ENCODE assay signal across 10 cellular contexts in the genomic region with DNA sequence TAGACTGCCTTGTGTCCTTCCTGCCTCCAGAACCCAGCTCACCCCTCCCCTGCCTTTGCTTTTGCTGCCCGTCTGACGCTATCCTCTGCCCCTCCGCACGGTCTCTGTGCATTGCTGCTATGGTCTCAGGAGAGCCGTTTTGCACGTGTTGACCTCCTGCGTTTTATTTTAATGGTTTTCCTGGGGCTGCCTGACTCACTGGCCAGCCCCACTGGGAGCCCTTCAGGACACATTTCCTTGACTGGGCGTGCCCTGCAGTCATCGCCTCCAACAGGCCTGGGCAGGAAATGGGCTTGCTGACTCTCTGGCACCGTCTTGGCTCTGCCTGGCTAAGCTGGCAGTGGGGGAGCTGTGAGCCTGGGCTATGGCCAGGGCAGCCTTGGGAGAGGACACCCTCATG. TPM values are rescaled to one million over a fixed set of nuclear protein-coding genes. Genes with fewer than 3 reads are reported as not detected.
A peak's percentile ranks its signal among the peaks of the same experiment; 100 is the strongest.
DNase-seq lines count a peak whose midpoint lies in the region; ATAC-seq and TF ChIP-seq lines count a peak whose summit lies in the region.
"Had no signal": no experiment of that assay in that cellular context is flagged by ENCODE, and none has a peak within 500 bp of the region (broad histone marks: within the 10 kb centered on the region; RNA-seq: fewer than 3 reads in every experiment).

No MANE protein-coding gene starts in this region.

- H3K27ac Mint-ChIP-seq in HFFc6 = peak overlapping the region; percentile 52; the same call in 1 of the 2 replicates

- POLR2A ChIA-PET in AG04449 (lab: Yijun Ruan, JAX) = no interaction called here

- peaks cover 7% of the 10 kb centered on the region; the same call in 1 of the 2 replicates for H3K27me3 Mint-ChIP-seq in HFFc6 (ENCODE audit: insufficient read depth)

- H3K36me3 Mint-ChIP-seq in HFFc6 (ENCODE audit: low read depth) = no peaks in the 10 kb centered on the region

- H3K4me3 ChIP-seq in AG04449 (ENCODE audit: low read depth, low read length) = no peak overlapping the region
- H3K4me3 ChIP-seq: ascending aorta, upper lobe of left lung had no signal

- no peak overlapping the region for H3K4me3 Mint-ChIP-seq in HFFc6

- DNase-seq in AG04449 (ENCODE audit: low read depth, low spot score) = no peak
- DNase-seq in HFFc6 = peak; percentile 47
- peak; percentile 88 for DNase-seq in brain pericyte (ENCODE audit: low read depth, low spot score)
- DNase-seq in islet precursor cell = peak; percentile 73
- no peak for DNase-seq in stimulated activated CD4-positive, alpha-beta T cell treated with anti-CD3 and anti-CD28 coated beads, Interleukin-4, amount 100 ng/mL, for 24 hours
- DNase-seq in activated CD4-positive, CD25-positive, alpha-beta regulatory T cell (lab: John Stamatoyannopoulos, UW) = no peak
- no peak for DNase-seq in T-helper 2 cell

- no peak for ATAC-seq in GM21515 (IDR thresholded peaks at IDR 0.05; ENCODE audit: unreplicated experiment)

- no peaks in the 10 kb centered on the region for H3K9me3 Mint-ChIP-seq in HFFc6

- peaks cover 15% of the 10 kb centered on the region for H3K4me1 Mint-ChIP-seq in HFFc6 (ENCODE audit: low read depth)

- TF ChIP-seq CTCF in AG04449 (IDR thresholded peaks at IDR 0.05; ENCODE audit: insufficient read depth, low read length, missing control alignments) (peak; percentile 5), HFFc6 (IDR thresholded peaks at IDR 0.05) (0 out of 2 replicates have a peak, but pooled peaks have one; percentile 10)

- CTCF ChIA-PET in AG04449 (lab: Yijun Ruan, JAX) = interaction anchor here (1.3 to 2.4 kb wide), 3 partner anchors 10 to 191 kb away, joined by 3 to 11 read pairs (median 3); no protein-coding TSS in a partner anchor

RNA-seq across cellular contexts. Expression of a gene that starts 17.9 kb away (rescaled TPM):
- total RNA-seq in HFFc6 (2021; fragmentation: NEBNext Ultra II Directional; extraction: Animal tissue kit (Norgen Biotek cat#: 25700)) = 100 to 1,000 TPM in 1 of 6 experiments, 10 to 100 TPM in 5; 48.6 to 103 (median 53.7) TPM

Comparison
In these comparisons a context has a peak if more than half of its experiments do, and no peak if none do; other contexts are left out.
1. DNase-seq: peak in HFFc6 (single experiment), brain pericyte (single experiment) and islet precursor cell (single experiment); none in AG04449 (single experiment), stimulated activated CD4-positive, alpha-beta T cell treated with anti-CD3 and anti-CD28 coated beads, Interleukin-4, amount 100 ng/mL, for 24 hours (single experiment), activated CD4-positive, CD25-positive, alpha-beta regulatory T cell (0 of 4) and T-helper 2 cell (0 of 5).